Comparison of ENCODE assay signal across 17 cellular contexts in genomic region chr20:2804921-2805681, GRCh38. TPM values are rescaled to one million over a fixed set of nuclear protein-coding genes. Genes with fewer than 3 reads are reported as not detected.
DNase-seq lines count a peak whose midpoint lies in the region; ATAC-seq, FAIRE-seq and TF ChIP-seq lines count a peak whose summit lies in the region.
"Had no signal": no experiment of that assay in that cellular context is flagged by ENCODE, and none has a peak within 500 bp of the region (broad histone marks: within the 10 kb centered on the region; RNA-seq: fewer than 3 reads in every experiment).

No MANE protein-coding gene starts in this region.

- no peak overlapping the region for H3K23ac ChIP-seq in H1 (ENCODE audit: insufficient read length)

- H3K4me1 Mint-ChIP-seq in T-helper 2 cell treated with Interferon-gamma antibody and Interleukin-4, amounts not matched to agents 5 μg/mL and 100 μg/mL, for 36 hours (ENCODE audit: low read depth) = peaks cover 13% of the 10 kb centered on the region

- no peak overlapping the region for H2BK12ac ChIP-seq in H1 (ENCODE audit: low read depth, low read length)

- no peak overlapping the region for H3K56ac ChIP-seq in H1 (replicated peaks; ENCODE audit: insufficient read length, low read depth, low read length)

- FAIRE-seq in H1 (lab: Jason Lieb, UNC) (no peak), GM12891 (lab: Jason Lieb, UNC) (no peak)
- FAIRE-seq: frontal cortex had no signal

- no peaks in the 10 kb centered on the region for H3K9me3 Mint-ChIP-seq in T-helper 2 cell treated with Interferon-gamma antibody and Interleukin-4, amounts not matched to agents 5 μg/mL and 100 μg/mL, for 36 hours
- H3K9me3 Mint-ChIP-seq: T-cell had no signal

- TF ChIP-seq CTCF in H1 (IDR thresholded peaks at IDR 0.05; ENCODE audit: control extremely low read depth in 1 of 3, insufficient read depth in 1 of 3, low read depth in 1 of 3, low read length in 3 of 3) (no peak), vagina (IDR thresholded peaks at IDR 0.05) (no peak)

- peak overlapping the region; percentile 55; the same call in 1 of the 2 replicates for H2AFZ ChIP-seq in H1 (ENCODE audit: low read length)

- H3K27ac Mint-ChIP-seq in T-helper 2 cell treated with Interferon-gamma antibody and Interleukin-4, amounts not matched to agents 5 μg/mL and 100 μg/mL, for 36 hours = no peak overlapping the region
- H3K27ac Mint-ChIP-seq: activated CD4-positive, alpha-beta T cell treated with anti-CD3 and anti-CD28 coated beads for 36 hours; brain; T-cell had no signal

- no peaks in the 10 kb centered on the region for H3K36me3 Mint-ChIP-seq in T-helper 2 cell treated with Interferon-gamma antibody and Interleukin-4, amounts not matched to agents 5 μg/mL and 100 μg/mL, for 36 hours (ENCODE audit: low read depth)
- H3K36me3 Mint-ChIP-seq: brain, T-cell had no signal

- H3K4me3 Mint-ChIP-seq in T-helper 2 cell treated with Interferon-gamma antibody and Interleukin-4, amounts not matched to agents 5 μg/mL and 100 μg/mL, for 36 hours = no peak overlapping the region
- H3K4me3 Mint-ChIP-seq: activated CD4-positive, alpha-beta T cell treated with anti-CD3 and anti-CD28 coated beads for 36 hours; T-cell had no signal

- no peak overlapping the region for H4K91ac ChIP-seq in H1 (replicated peaks; ENCODE audit: insufficient read length, low read length)

- peaks cover 0 to 2% of the 10 kb centered on the region in 2 experiments for H4K20me1 ChIP-seq in H1 (replicated peaks in 1 of 2; ENCODE audit: control insufficient read depth in 1 of 2, insufficient read depth in 2 of 2, low read length in 2 of 2)

- TF ChIP-seq EP300 in H1 (IDR thresholded peaks at IDR 0.05; ENCODE audit: borderline replicate concordance in 1 of 2, low read depth in 2 of 2, low read length in 2 of 2) = no peak

- no peak for TF ChIP-seq POLR2A in H1 (IDR thresholded peaks at IDR 0.05; ENCODE audit: control extremely low read depth in 1 of 2, low read depth in 2 of 2, low read length in 2 of 2)
- TF ChIP-seq POLR2A in vagina (IDR thresholded peaks at IDR 0.05) = no peak
- no peak for TF ChIP-seq POLR2A in GM12891 (IDR thresholded peaks at IDR 0.05; ENCODE audit: low read depth, low read length)

- peaks cover 41 to 71% (median 65%) of the 10 kb centered on the region in 4 experiments for H3K27me3 ChIP-seq in H1 (replicated peaks in 1 of 4; ENCODE audit: control insufficient read depth in 3 of 4, extremely low read depth in 1 of 4, insufficient read depth in 3 of 4, low read length in 3 of 4)
- H3K27me3 ChIP-seq in vagina = no peaks in the 10 kb centered on the region

- H3K79me1 ChIP-seq in H1 (ENCODE audit: low read depth, low read length) = no peaks in the 10 kb centered on the region; the same call in 1 of the 2 replicates

- H3K27ac ChIP-seq in H1 (ENCODE audit: low read depth, low read length) (no peak overlapping the region), vagina (peak overlapping the region; percentile 53)
- H3K27ac ChIP-seq: transverse colon had no signal

- ATAC-seq in left lobe of liver (peak; percentile 48), HG03378 (IDR thresholded peaks at IDR 0.05; ENCODE audit: unreplicated experiment) (no peak)
- ATAC-seq: activated CD4-positive, alpha-beta T cell treated with anti-CD3 and anti-CD28 coated beads for 36 hours; T-cell had no signal

- no peaks in the 10 kb centered on the region for H3K79me2 ChIP-seq in H1 (ENCODE audit: control insufficient read depth in 1 of 2, insufficient read depth in 2 of 2, low read length in 2 of 2)

- no peak overlapping the region for H3K18ac ChIP-seq in H1 (ENCODE audit: extremely low read depth, low read length)

- no peak overlapping the region for H3K14ac ChIP-seq in H1 (ENCODE audit: insufficient read length)

- no peak overlapping the region for H2BK15ac ChIP-seq in H1 (ENCODE audit: low read length)

- H2AK5ac ChIP-seq in H1 (ENCODE audit: low read depth, low read length) = no peak overlapping the region

- H4K5ac ChIP-seq in H1 (ENCODE audit: insufficient read length, low read depth, low read length) = no peak overlapping the region

- H3K4me2 ChIP-seq in H1 (ENCODE audit: insufficient read depth in 1 of 2, low read depth in 2 of 2, low read length in 2 of 2) = peak overlapping the region; percentile 78 to 79

- H3K9me3 ChIP-seq in H1 (ENCODE audit: insufficient read depth in 2 of 2, low read depth in 1 of 2, low read length in 1 of 2) (no peaks in the 10 kb centered on the region), vagina (no peaks in the 10 kb centered on the region)
- H3K9me3 ChIP-seq: transverse colon had no signal

- H3K4me1 ChIP-seq in H1 (replicated peaks in 1 of 4; ENCODE audit: control insufficient read depth in 3 of 4, insufficient read depth in 4 of 4, low read length in 3 of 4) (peaks cover 0 to 19% (median 10%) of the 10 kb centered on the region in 4 experiments; a peak in 6 of 7 replicates), vagina (peaks cover 13% of the 10 kb centered on the region)

- no peak overlapping the region for H2BK120ac ChIP-seq in H1 (replicated peaks; ENCODE audit: low read depth, low read length)

- peak overlapping the region; percentile 19 to 52 (median 24); a peak in 5 of 8 replicates for H3K4me3 ChIP-seq in H1 (ENCODE audit: extremely low read depth in 1 of 4, insufficient read depth in 2 of 4, low read depth in 3 of 4, low read length in 4 of 4)
- H3K4me3 ChIP-seq in vagina = no peak overlapping the region
- H3K4me3 ChIP-seq: transverse colon had no signal

- 16% methylated on average over 26 of the region's 44 CpGs; no CpG with 5 or more reads in 1 of the 2 experiments for WGBS in H1 (ENCODE audit: extremely low coverage in 1 of 2, insufficient coverage in 1 of 2, insufficient read length in 1 of 2, insufficient replicate concordance in 2 of 2, low coverage in 1 of 2, low lambda C conversion rate in 2 of 2, missing lambda C conversion rate in 1 of 2), 2 experiments

- intact Hi-C loops in vagina (cut with DNase I) = no loop called here

- CTCF ChIA-PET in H1 (lab: Charles Lee; ENCODE audit: partially characterized antibody) = interaction anchor here (0.6 to 2.0 kb wide), 4 partner anchors 12 to 48 kb away, joined by 3 to 8 read pairs (median 3); partner anchors contain the start of gene TMEM239

- H4K8ac ChIP-seq in H1 (ENCODE audit: extremely low read depth, insufficient read depth, low read length) = no peak overlapping the region; the same call in 1 of the 2 replicates

- H3K27me3 Mint-ChIP-seq in T-helper 2 cell treated with Interferon-gamma antibody and Interleukin-4, amounts not matched to agents 5 μg/mL and 100 μg/mL, for 36 hours (ENCODE audit: low read depth) = peaks cover 64% of the 10 kb centered on the region

- H3K36me3 ChIP-seq in H1 (ENCODE audit: control insufficient read depth in 2 of 4, insufficient read depth in 4 of 4, low read length in 3 of 4) (no peaks in the 10 kb centered on the region), vagina (no peaks in the 10 kb centered on the region)
- H3K36me3 ChIP-seq: transverse colon had no signal

- POLR2A ChIA-PET in H1 (lab: Charles Lee; ENCODE audit: partially characterized antibody) = no interaction called here

- no peak overlapping the region for H2BK20ac ChIP-seq in H1 (ENCODE audit: low read length)

- TF ChIP-seq RAD21 in H1 (IDR thresholded peaks at IDR 0.05 in 1 of 2, conservative IDR thresholded peaks at IDR 0.05 in 1 of 2; ENCODE audit: low read depth in 2 of 2, low read length in 2 of 2) = no peak

- no peak overlapping the region for H3K4ac ChIP-seq in H1 (replicated peaks; ENCODE audit: insufficient read length, low read depth, low read length)

- peaks cover 13% of the 10 kb centered on the region for H3K23me2 ChIP-seq in H1 (ENCODE audit: low read depth, low read length)

- no peak overlapping the region for H3K9ac ChIP-seq in H1 (replicated peaks in 1 of 4; ENCODE audit: extremely low read depth in 1 of 4, low read depth in 3 of 4, low read length in 3 of 4)

- DNase-seq in activated CD8-positive, alpha-beta memory T cell treated with anti-CD3 and anti-CD28 coated beads, Interleukin-2, amount 50 U/mL, for 48 hours = peak; percentile 49
- no peak for DNase-seq in activated CD8-positive, alpha-beta memory T cell treated with anti-CD3 and anti-CD28 coated beads for 24 hours
- DNase-seq in H1 (ENCODE audit: low read depth in 1 of 2, low spot score in 2 of 2) (peak in 1 of 2 experiments; percentile 72), left lobe of liver (ENCODE audit: low spot score) (no peak), vagina (ENCODE audit: extremely low spot score in 2 of 2) (no peak), GM12891 (ENCODE audit: insufficient read length, low spot score) (no peak)
- DNase-seq in T-helper 2 cell treated with Interferon-gamma antibody and Interleukin-4, amounts not matched to agents 5 μg/mL and 100 μg/mL, for 36 hours (ENCODE audit: low spot score) = no peak
- DNase-seq: activated CD4-positive, alpha-beta T cell treated with anti-CD3 and anti-CD28 coated beads for 36 hours; mammary epithelial cell; NCI-H2171; occipital lobe; T-cell; transverse colon had no signal

- no peak overlapping the region for H2BK5ac ChIP-seq in H1 (ENCODE audit: low read depth, low read length)

RNA-seq across cellular contexts. Expression of gene CPXM1, which starts 4.7 kb away (rescaled TPM):
- 28.8 and 31.3 TPM in 2 replicates for total RNA-seq in H1 (2021; fragmentation: NEBNext Ultra II Directional; extraction: Animal tissue kit (Norgen Biotek cat#: 25700))
- 81.9 and 90.9 TPM in 2 replicates for polyA plus RNA-seq in H1 (2011; rRNA removed)
- 59.0 TPM for polyA plus RNA-seq in H1 (2011; cell fraction: cytosol; rRNA removed)
- 231 TPM for polyA plus RNA-seq in H1 (2011; cell fraction: nucleus; rRNA removed)
- polyA plus RNA-seq in H1 (2012, experiment 1 of 2) = 37.0 to 65.6 TPM (median 56.2 TPM) in 4 replicates
- polyA plus RNA-seq in H1 (2012, experiment 2 of 2) = 42.0 TPM
- 45.5 TPM for polyA plus RNA-seq in H1 (2013, experiment 1 of 2)
- 41.6 TPM for polyA plus RNA-seq in H1 (2013, experiment 2 of 2)
- polyA minus RNA-seq in H1 (2011; rRNA and poly(A)+ RNA removed) = 26.2 and 29.4 TPM in 2 replicates
- 18.1 TPM for polyA minus RNA-seq in H1 (2011; cell fraction: cytosol; rRNA and poly(A)+ RNA removed)
- 25.0 TPM for polyA minus RNA-seq in H1 (2011; cell fraction: nucleus; rRNA and poly(A)+ RNA removed)
- total RNA-seq in left lobe of liver (not detected), vagina (19.4 TPM)
- polyA plus RNA-seq in GM12891 (2012; ENCODE audit: low read depth, missing spikeins) = 16.4 TPM
- polyA plus RNA-seq: mammary epithelial cell had no signal

RNA-seq across cellular contexts. Expression of gene C20orf141, which starts 9.7 kb away (rescaled TPM):
- total RNA-seq in H1 (2021; fragmentation: NEBNext Ultra II Directional; extraction: Animal tissue kit (Norgen Biotek cat#: 25700)) = not detected in 2 replicates
- polyA plus RNA-seq in H1 (2011; rRNA removed) = not detected in 2 replicates
- polyA plus RNA-seq in H1 (2011; cell fraction: cytosol; rRNA removed) = not detected
- polyA plus RNA-seq in H1 (2011; cell fraction: nucleus; rRNA removed) = not detected
- not detected in 4 replicates for polyA plus RNA-seq in H1 (2012, experiment 1 of 2)
- not detected for polyA plus RNA-seq in H1 (2012, experiment 2 of 2)
- polyA plus RNA-seq in H1 (2013, experiment 1 of 2) = not detected
- not detected for polyA plus RNA-seq in H1 (2013, experiment 2 of 2)
- not detected in 2 replicates for polyA minus RNA-seq in H1 (2011; rRNA and poly(A)+ RNA removed)
- polyA minus RNA-seq in H1 (2011; cell fraction: cytosol; rRNA and poly(A)+ RNA removed) = not detected
- polyA minus RNA-seq in H1 (2011; cell fraction: nucleus; rRNA and poly(A)+ RNA removed) = not detected
- total RNA-seq in left lobe of liver (not detected), vagina (not detected)
- not detected for polyA plus RNA-seq in GM12891 (2012; ENCODE audit: low read depth, missing spikeins)
- total RNA-seq: activated CD4-positive, alpha-beta T cell treated with anti-CD3 and anti-CD28 coated beads for 36 hours; frontal cortex; mammary epithelial cell; occipital lobe; T-cell; transverse colon had no signal
- polyA plus RNA-seq: AG04450, mammary epithelial cell had no signal

RNA-seq across cellular contexts. Expression of gene TMEM239, which starts 11.1 kb away (rescaled TPM):
- total RNA-seq in H1 (2021; fragmentation: NEBNext Ultra II Directional; extraction: Animal tissue kit (Norgen Biotek cat#: 25700)) = not detected in 2 replicates
- not detected in 2 replicates for polyA plus RNA-seq in H1 (2011; rRNA removed)
- not detected for polyA plus RNA-seq in H1 (2011; cell fraction: cytosol; rRNA removed)
- not detected for polyA plus RNA-seq in H1 (2011; cell fraction: nucleus; rRNA removed)
- polyA plus RNA-seq in H1 (2012, experiment 1 of 2) = not detected in 4 replicates
- polyA plus RNA-seq in H1 (2012, experiment 2 of 2) = not detected
- not detected for polyA plus RNA-seq in H1 (2013, experiment 1 of 2)
- polyA plus RNA-seq in H1 (2013, experiment 2 of 2) = not detected
- polyA minus RNA-seq in H1 (2011; rRNA and poly(A)+ RNA removed) = not detected in 2 replicates
- not detected for polyA minus RNA-seq in H1 (2011; cell fraction: cytosol; rRNA and poly(A)+ RNA removed)
- not detected for polyA minus RNA-seq in H1 (2011; cell fraction: nucleus; rRNA and poly(A)+ RNA removed)
- total RNA-seq in left lobe of liver = not detected
- not detected for total RNA-seq in vagina
- not detected for polyA plus RNA-seq in GM12891 (2012; ENCODE audit: low read depth, missing spikeins)
- total RNA-seq: activated CD4-positive, alpha-beta T cell treated with anti-CD3 and anti-CD28 coated beads for 36 hours; frontal cortex; mammary epithelial cell; occipital lobe; T-cell; transverse colon had no signal
- polyA plus RNA-seq: AG04450, mammary epithelial cell had no signal

RNA-seq across cellular contexts. Expression of gene PCED1A, which starts 35.4 kb away (rescaled TPM):
- 13.4 and 14.6 TPM in 2 replicates for total RNA-seq in H1 (2021; fragmentation: NEBNext Ultra II Directional; extraction: Animal tissue kit (Norgen Biotek cat#: 25700))
- 18.9 and 30.8 TPM in 2 replicates for polyA plus RNA-seq in H1 (2011; rRNA removed)
- polyA plus RNA-seq in H1 (2011; cell fraction: cytosol; rRNA removed) = 21.9 TPM
- 97.9 TPM for polyA plus RNA-seq in H1 (2011; cell fraction: nucleus; rRNA removed)
- 11.9 to 22.8 TPM (median 19.8 TPM) in 4 replicates for polyA plus RNA-seq in H1 (2012, experiment 1 of 2)
- 11.9 TPM for polyA plus RNA-seq in H1 (2012, experiment 2 of 2)
- polyA plus RNA-seq in H1 (2013, experiment 1 of 2) = 21.5 TPM
- 21.1 TPM for polyA plus RNA-seq in H1 (2013, experiment 2 of 2)
- 2.6 and 3.8 TPM in 2 replicates for polyA minus RNA-seq in H1 (2011; rRNA and poly(A)+ RNA removed)
- 7.5 TPM for polyA minus RNA-seq in H1 (2011; cell fraction: cytosol; rRNA and poly(A)+ RNA removed)
- 9.9 TPM for polyA minus RNA-seq in H1 (2011; cell fraction: nucleus; rRNA and poly(A)+ RNA removed)
- total RNA-seq in left lobe of liver = 21.4 TPM
- 22.1 TPM for total RNA-seq in vagina
- polyA plus RNA-seq in GM12891 (2012; ENCODE audit: low read depth, missing spikeins) = 34.7 TPM

RNA-seq across cellular contexts. Expression of gene VPS16, which starts 35.4 kb away (rescaled TPM):
- total RNA-seq in H1 (2021; fragmentation: NEBNext Ultra II Directional; extraction: Animal tissue kit (Norgen Biotek cat#: 25700)) = 22.6 and 25.9 TPM in 2 replicates
- 23.8 and 26.8 TPM in 2 replicates for polyA plus RNA-seq in H1 (2011; rRNA removed)
- 27.6 TPM for polyA plus RNA-seq in H1 (2011; cell fraction: cytosol; rRNA removed)
- polyA plus RNA-seq in H1 (2011; cell fraction: nucleus; rRNA removed) = 100 TPM
- polyA plus RNA-seq in H1 (2012, experiment 1 of 2) = 23.2 to 34.5 TPM (median 32.4 TPM) in 4 replicates
- polyA plus RNA-seq in H1 (2012, experiment 2 of 2) = 16.8 TPM
- polyA plus RNA-seq in H1 (2013, experiment 1 of 2) = 13.7 TPM
- polyA plus RNA-seq in H1 (2013, experiment 2 of 2) = 12.5 TPM
- 25.5 and 26.0 TPM in 2 replicates for polyA minus RNA-seq in H1 (2011; rRNA and poly(A)+ RNA removed)
- polyA minus RNA-seq in H1 (2011; cell fraction: cytosol; rRNA and poly(A)+ RNA removed) = 16.0 TPM
- polyA minus RNA-seq in H1 (2011; cell fraction: nucleus; rRNA and poly(A)+ RNA removed) = 23.4 TPM
- total RNA-seq in left lobe of liver (19.3 TPM), vagina (30.0 TPM)
- 21.1 TPM for polyA plus RNA-seq in GM12891 (2012; ENCODE audit: low read depth, missing spikeins)

Comparison
In these comparisons a context has a peak if more than half of its experiments do, and no peak if none do; other contexts are left out.
1. H3K4me3 ChIP-seq: peak in H1 (4 of 4); none in vagina (0 of 2).
2. RNA of gene CPXM1, which starts 4.7 kb away (total RNA-seq): 28.8 to 31.3 TPM in H1 and 19.4 TPM in vagina (single experiment); not detected in left lobe of liver (single experiment); every median in the first group is over 10 times any median in the second.